8 cellular contexts compared by ENCODE assay signal in genomic region chr6:37222992-37223391, GRCh38. TPM values are rescaled to one million over a fixed set of nuclear protein-coding genes. Genes with fewer than 3 reads are reported as not detected.
A peak's percentile ranks its signal among the peaks of the same experiment; 100 is the strongest.
DNase-seq lines count a peak whose midpoint lies in the region; ATAC-seq and TF ChIP-seq lines count a peak whose summit lies in the region.

No MANE protein-coding gene starts in this region.

- H3F3A ChIP-seq in PC-3 (ENCODE audit: low read length, unreplicated experiment) = no peaks in the 10 kb centered on the region

- peak overlapping the region; percentile 28 for H2AFZ ChIP-seq in DND-41 (ENCODE audit: low read depth, low read length)
- peak overlapping the region; percentile 83 for H2AFZ ChIP-seq in PC-3 (ENCODE audit: low read length)

- DNase-seq in DND-41 (no peak), PC-3 (no peak), endothelial cell (ENCODE audit: low spot score) (no peak), progenitor cell of endocrine pancreas (ENCODE audit: low spot score, unreplicated experiment) (no peak), NCI-H345 treated with DMSO at 0.1 percent for 48 hours (lab: John Stamatoyannopoulos, UW; ENCODE audit: unreplicated experiment) (no peak), iPS-NIHi7 (ENCODE audit: extremely low spot score) (no peak)
- no peak for DNase-seq in effector CD8-positive, alpha-beta T cell (lab: John Stamatoyannopoulos, UW)

- H3K36me3 ChIP-seq in DND-41 (ENCODE audit: insufficient read depth, low read length) (peaks cover 2% of the 10 kb centered on the region; the same call in 1 of the 2 replicates), PC-3 (ENCODE audit: low read depth, low read length) (no peaks in the 10 kb centered on the region)

- H3K4me1 Mint-ChIP-seq in endothelial cell (ENCODE audit: unreplicated experiment) = peaks cover 15% of the 10 kb centered on the region
- H3K4me1 Mint-ChIP-seq in progenitor cell of endocrine pancreas (ENCODE audit: low read depth) = peaks cover 9% of the 10 kb centered on the region

- H3K79me2 ChIP-seq in DND-41 (ENCODE audit: insufficient read depth, low read length) = no peaks in the 10 kb centered on the region
- no peaks in the 10 kb centered on the region for H3K79me2 ChIP-seq in PC-3 (ENCODE audit: low read length)

- no peak for ATAC-seq in DND-41 (ENCODE audit: insufficient read depth, low read depth)
- ATAC-seq in PC-3 = no peak
- no peak for ATAC-seq in HG02763 (IDR thresholded peaks at IDR 0.05; ENCODE audit: unreplicated experiment)

- peak overlapping the region; percentile 29; the same call in 1 of the 2 replicates for H3K9ac ChIP-seq in DND-41 (ENCODE audit: low read depth, low read length)
- H3K9ac ChIP-seq in PC-3 (ENCODE audit: low read length) = no peak overlapping the region

- H3K27me3 Mint-ChIP-seq in endothelial cell (ENCODE audit: unreplicated experiment) (no peaks in the 10 kb centered on the region), progenitor cell of endocrine pancreas (no peaks in the 10 kb centered on the region)

- CTCF ChIA-PET in PC-3 (lab: Charles Lee) = interaction anchor here (0.6 kb wide), 1 partner anchor 187 kb away, joined by 5 read pairs; no protein-coding TSS in a partner anchor

- H3K9me3 ChIP-seq in DND-41 (ENCODE audit: insufficient read depth, low read length, severe bottlenecking) (no peaks in the 10 kb centered on the region), PC-3 (ENCODE audit: low read length) (no peaks in the 10 kb centered on the region)

- no TSS peak for BruUV-seq in PC-3 (replicated peaks; lab: Mats Ljungman, UMichigan)

- no peaks in the 10 kb centered on the region for H3K9me3 Mint-ChIP-seq in endothelial cell (ENCODE audit: unreplicated experiment)
- no peaks in the 10 kb centered on the region for H3K9me3 Mint-ChIP-seq in progenitor cell of endocrine pancreas (ENCODE audit: low read depth)

- peaks cover 3% of the 10 kb centered on the region for H3K36me3 Mint-ChIP-seq in endothelial cell (ENCODE audit: low read depth, unreplicated experiment)
- H3K36me3 Mint-ChIP-seq in progenitor cell of endocrine pancreas (ENCODE audit: insufficient read depth) = no peaks in the 10 kb centered on the region

- intact Hi-C loops in PC-3 (cut with micrococcal nuclease) = no loop called here

- H3K4me1 ChIP-seq in DND-41 (ENCODE audit: insufficient read depth, low read length) (peaks cover 20% of the 10 kb centered on the region), PC-3 (ENCODE audit: insufficient read depth, low read length) (peaks cover 5% of the 10 kb centered on the region)

- TF ChIP-seq CTCF in DND-41 (IDR thresholded peaks at IDR 0.05; ENCODE audit: borderline replicate concordance, extremely low read depth, low read length, poor library complexity, severe bottlenecking) = no peak
- TF ChIP-seq CTCF in PC-3 (conservative IDR thresholded peaks at IDR 0.05; ENCODE audit: low read depth, low read length) = no peak
- TF ChIP-seq CTCF in endothelial cell (IDR thresholded peaks at IDR 0.05; ENCODE audit: unreplicated experiment) = no peak
- TF ChIP-seq CTCF in progenitor cell of endocrine pancreas (IDR thresholded peaks at IDR 0.05; ENCODE audit: unreplicated experiment) = no peak

- POLR2A ChIA-PET in PC-3 (lab: Charles Lee; ENCODE audit: unreplicated experiment) = no interaction called here

- H3K27ac Mint-ChIP-seq in endothelial cell (ENCODE audit: unreplicated experiment) (no peak overlapping the region), progenitor cell of endocrine pancreas (peak overlapping the region; percentile 81)

- peak overlapping the region in 1 of 2 experiments; percentile 21; a peak in 2 of 4 replicates for H3K4me3 ChIP-seq in DND-41 (ENCODE audit: low read depth in 1 of 2, low read length in 2 of 2)
- peak overlapping the region; percentile 71 for H3K4me3 ChIP-seq in PC-3 (ENCODE audit: low read length)

- no peaks in the 10 kb centered on the region for H3K9me2 ChIP-seq in PC-3 (replicated peaks; ENCODE audit: low read length)

- H3K4me2 ChIP-seq in DND-41 (ENCODE audit: insufficient read depth, low read length) = peak overlapping the region; percentile 58
- peak overlapping the region; percentile 87 for H3K4me2 ChIP-seq in PC-3 (ENCODE audit: low read length)

- no peaks in the 10 kb centered on the region for H3K27me3 ChIP-seq in DND-41 (ENCODE audit: insufficient read depth, low read length, poor library complexity)
- no peaks in the 10 kb centered on the region for H3K27me3 ChIP-seq in PC-3 (ENCODE audit: low read length)

- H3K27ac ChIP-seq in DND-41 (ENCODE audit: low read length) (peak overlapping the region; percentile 51), PC-3 (ENCODE audit: low read length) (no peak overlapping the region)

- no peaks in the 10 kb centered on the region for H4K20me1 ChIP-seq in DND-41 (ENCODE audit: insufficient read depth, low read length)
- H4K20me1 ChIP-seq in PC-3 (ENCODE audit: low read length) = no peaks in the 10 kb centered on the region

- peak overlapping the region; percentile 52 for H3K4me3 Mint-ChIP-seq in endothelial cell (ENCODE audit: unreplicated experiment)
- peak overlapping the region; percentile 91 for H3K4me3 Mint-ChIP-seq in progenitor cell of endocrine pancreas (ENCODE audit: low read depth)

RNA-seq across cellular contexts. Expression of gene TBC1D22B, which starts 34.6 kb away (rescaled TPM):
- total RNA-seq in PC-3 (2014; rRNA removed) (9.1 and 9.6 TPM in 2 replicates), endothelial cell (ENCODE audit: unreplicated experiment) (11.8 TPM), progenitor cell of endocrine pancreas (14.6 and 17.1 TPM in 2 replicates)

RNA-seq across cellular contexts. Expression of gene TMEM217, which starts 35.0 kb away (rescaled TPM):
- total RNA-seq in PC-3 (2014; rRNA removed) = 2.2 and 2.4 TPM in 2 replicates
- 5.4 TPM for total RNA-seq in endothelial cell (ENCODE audit: unreplicated experiment)
- 1.4 and 2.5 TPM in 2 replicates for total RNA-seq in progenitor cell of endocrine pancreas

RNA-seq across cellular contexts. Expression of gene PIM1, which starts 53.0 kb away (rescaled TPM):
- total RNA-seq in PC-3 (2014; rRNA removed) (74.1 and 93.3 TPM in 2 replicates), endothelial cell (ENCODE audit: unreplicated experiment) (9.6 TPM), progenitor cell of endocrine pancreas (19.5 and 19.7 TPM in 2 replicates)
